8 cellular contexts compared by ENCODE assay signal in the genomic region with DNA sequence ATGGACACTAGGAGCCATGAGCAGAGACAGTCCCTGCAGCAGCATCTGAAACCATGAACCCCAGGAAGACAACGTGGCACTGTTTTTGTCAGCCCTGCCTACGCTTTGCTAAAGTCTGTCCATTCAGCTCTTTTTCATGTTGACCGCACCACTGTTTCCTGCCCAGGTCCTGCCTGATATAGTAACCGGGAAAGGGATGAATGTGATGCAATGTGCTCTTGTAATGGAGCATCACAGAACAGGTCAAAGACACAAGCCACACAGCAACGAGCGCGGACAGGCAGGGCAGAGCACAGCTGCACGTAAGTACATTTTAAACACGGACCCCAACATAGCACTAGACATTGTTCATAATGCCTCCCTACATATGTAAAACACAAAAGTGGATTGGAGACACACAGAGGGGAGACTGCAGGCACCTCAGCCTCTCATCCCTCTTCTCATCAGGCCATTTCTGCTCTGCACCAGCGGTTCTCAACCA. TPM values are rescaled to one million over a fixed set of nuclear protein-coding genes. Genes with fewer than 3 reads are reported as not detected.
DNase-seq lines count a peak whose midpoint lies in the region; ATAC-seq and TF ChIP-seq lines count a peak whose summit lies in the region.

No MANE protein-coding gene starts in this region.

- CTCF ChIA-PET in PC-3 (lab: Charles Lee), result no interaction called here

- no peak for TF ChIP-seq CTCF in GM12864 (IDR thresholded peaks at IDR 0.05; ENCODE audit: low read depth, low read length, missing control alignments)
- TF ChIP-seq CTCF in PC-3 (conservative IDR thresholded peaks at IDR 0.05; ENCODE audit: low read depth, low read length), result no peak
- TF ChIP-seq CTCF in prostate gland (IDR thresholded peaks at IDR 0.05), result no peak

- ATAC-seq in GM21619 (IDR thresholded peaks at IDR 0.05; ENCODE audit: unreplicated experiment) (peak; percentile 3), PC-3 (no peak), memory B cell (ENCODE audit: low read depth) (no peak)

- H3K36me3 ChIP-seq in PC-3 (ENCODE audit: low read depth, low read length), result no peaks in the 10 kb centered on the region
- no peaks in the 10 kb centered on the region for H3K36me3 ChIP-seq in prostate gland

- H4K20me1 ChIP-seq in PC-3 (ENCODE audit: low read length), result no peaks in the 10 kb centered on the region

- 85% methylated on average over 10 of the region's 10 CpGs for whole genome bisulfite sequencing in prostate gland

- 0 out of 2 replicates have a peak overlapping the region, but pooled peaks have one; percentile 11 for H2AFZ ChIP-seq in PC-3 (ENCODE audit: low read length)

- no peaks in the 10 kb centered on the region for H3K9me2 ChIP-seq in PC-3 (replicated peaks; ENCODE audit: low read length)

- no peak overlapping the region for H3K9ac ChIP-seq in PC-3 (ENCODE audit: low read length)

- no peak overlapping the region for H3K27ac ChIP-seq in PC-3 (ENCODE audit: low read length)
- H3K27ac ChIP-seq in prostate gland, result no peak overlapping the region

- peaks cover 50% of the 10 kb centered on the region for H3K4me1 Mint-ChIP-seq in memory B cell

- H3K4me2 ChIP-seq in PC-3 (ENCODE audit: low read length), result no peak overlapping the region

- H3K27me3 ChIP-seq in PC-3 (ENCODE audit: low read length), result no peaks in the 10 kb centered on the region
- no peaks in the 10 kb centered on the region for H3K27me3 ChIP-seq in prostate gland (replicated peaks; ENCODE audit: insufficient read depth)

- no peaks in the 10 kb centered on the region for H3K36me3 Mint-ChIP-seq in memory B cell

- DNase-seq in GM12864 (ENCODE audit: low read depth) (peak; percentile 74), PC-3 (no peak), memory B cell (ENCODE audit: low spot score in 2 of 2) (no peak), NCI-H146 treated with DMSO at 0.1 percent for 48 hours (lab: John Stamatoyannopoulos, UW; ENCODE audit: unreplicated experiment) (no peak), NCI-H2171 (lab: John Stamatoyannopoulos, UW) (no peak), prostate gland (ENCODE audit: low spot score) (no peak), NCI-H510A (lab: John Stamatoyannopoulos, UW) (no peak)

- peaks cover 3% of the 10 kb centered on the region; the same call in 1 of the 2 replicates for H3K4me1 ChIP-seq in PC-3 (ENCODE audit: insufficient read depth, low read length)
- no peaks in the 10 kb centered on the region for H3K4me1 ChIP-seq in prostate gland (replicated peaks)

- H3K27ac Mint-ChIP-seq in memory B cell, result peak overlapping the region; percentile 95

- H3K4me3 Mint-ChIP-seq in memory B cell, result peak overlapping the region; percentile 71

- H3K79me2 ChIP-seq in PC-3 (ENCODE audit: low read length), result no peaks in the 10 kb centered on the region

- no TSS peak for BruUV-seq in PC-3 (replicated peaks; lab: Mats Ljungman, UMichigan)

- H3K4me3 ChIP-seq in GM12864 (ENCODE audit: low read depth, low read length), result peak overlapping the region; percentile 48
- no peak overlapping the region for H3K4me3 ChIP-seq in PC-3 (ENCODE audit: low read length)
- H3K4me3 ChIP-seq in prostate gland, result no peak overlapping the region

- POLR2A ChIA-PET in PC-3 (lab: Charles Lee; ENCODE audit: unreplicated experiment), result no interaction called here

- H3K9me3 ChIP-seq in PC-3 (ENCODE audit: low read length), result no peaks in the 10 kb centered on the region
- no peaks in the 10 kb centered on the region for H3K9me3 ChIP-seq in prostate gland

- intact Hi-C loops in PC-3 (cut with micrococcal nuclease), result no loop called here
- intact Hi-C loops in prostate gland (cut with DNase I), result loop anchor here (10.0 kb wide), 1 partner anchor 404 kb away; no protein-coding TSS in a partner anchor

- H3K27me3 Mint-ChIP-seq in memory B cell, result no peaks in the 10 kb centered on the region

- no peaks in the 10 kb centered on the region for H3F3A ChIP-seq in PC-3 (ENCODE audit: low read length, unreplicated experiment)

- no peak for TF ChIP-seq POLR2A in prostate gland (IDR thresholded peaks at IDR 0.05)

- no peaks in the 10 kb centered on the region for H3K9me3 Mint-ChIP-seq in memory B cell

RNA-seq across cellular contexts. Expression of a gene that starts 16.9 kb away (rescaled TPM):
- total RNA-seq in PC-3 (2014; rRNA removed) (not detected in 2 replicates), prostate gland (not detected)

RNA-seq across cellular contexts. Expression of a gene that starts 53.5 kb away (rescaled TPM):
- total RNA-seq in PC-3 (2014; rRNA removed) (1,274 and 1,459 TPM in 2 replicates), prostate gland (100 to 1,000 TPM in 1 of 2 donors, 10 to 100 TPM in 1; 84.3 to 258 TPM)
